In genomic region chr3:187042062-187042745, GRCh38 we compare ENCODE assay signal across 9 cellular contexts.
A peak's percentile ranks its signal among the peaks of the same experiment; 100 is the strongest.
DNase-seq lines count a peak whose midpoint lies in the region; ATAC-seq and TF ChIP-seq lines count a peak whose summit lies in the region.
"Had no signal": no experiment of that assay in that cellular context is flagged by ENCODE, and none has a peak within 500 bp of the region (broad histone marks: within the 10 kb centered on the region; RNA-seq: fewer than 3 reads in every experiment).

No MANE protein-coding gene starts in this region.

- peaks cover 0 to 50% (median 0%) of the 10 kb centered on the region in 11 experiments; a peak in 5 of 22 replicates for H4K20me1 ChIP-seq in BLaER1 treated with 17β-estradiol and CSF1 and Interleukin-3, amounts not matched to agents 10 nM and 100 nM

- peak overlapping the region in 1 of 11 experiments; percentile 2; a peak in 1 of 22 replicates for H3K9ac ChIP-seq in BLaER1 treated with 17β-estradiol and CSF1 and Interleukin-3, amounts not matched to agents 10 nM and 100 nM

- peak; percentile 18 for ATAC-seq in GM18867 (IDR thresholded peaks at IDR 0.05; ENCODE audit: unreplicated experiment)
- ATAC-seq in HG03469 (IDR thresholded peaks at IDR 0.05; ENCODE audit: unreplicated experiment), result peak; percentile 7
- no peak for ATAC-seq in GM18873 (IDR thresholded peaks at IDR 0.05; ENCODE audit: low FRiP score, unreplicated experiment)

- peak overlapping the region; percentile 42 to 84 (median 57) for H3K4me2 ChIP-seq in BLaER1 treated with 17β-estradiol and CSF1 and Interleukin-3, amounts not matched to agents 10 nM and 100 nM

- H3K36me3 ChIP-seq in BLaER1 treated with 17β-estradiol and CSF1 and Interleukin-3, amounts not matched to agents 10 nM and 100 nM, result peaks cover 45 to 99% (median 88%) of the 10 kb centered on the region in 11 experiments

- peaks cover 0 to 6% (median 0%) of the 10 kb centered on the region in 11 experiments; a peak in 4 of 22 replicates for H3K9me3 ChIP-seq in BLaER1 treated with 17β-estradiol and CSF1 and Interleukin-3, amounts not matched to agents 10 nM and 100 nM (replicated peaks in 1 of 11)

- H3K4me1 ChIP-seq in BLaER1 treated with 17β-estradiol and CSF1 and Interleukin-3, amounts not matched to agents 10 nM and 100 nM, result peaks cover 45 to 63% (median 47%) of the 10 kb centered on the region in 10 experiments

- peak overlapping the region in 10 of 11 experiments; percentile 14 to 81 (median 55); a peak in 15 of 22 replicates for H3K27ac ChIP-seq in BLaER1 treated with 17β-estradiol and CSF1 and Interleukin-3, amounts not matched to agents 10 nM and 100 nM
- peak overlapping the region; percentile 20 to 46 for H3K27ac ChIP-seq in coronary artery

- DNase-seq in coronary artery (ENCODE audit: low spot score), result no peak
- DNase-seq in AG08396 (ENCODE audit: low spot score), result no peak
- no peak for DNase-seq in hepatic stellate cell (ENCODE audit: low spot score)
- no peak for DNase-seq in iPS-NIHi11 (ENCODE audit: low spot score)
- DNase-seq: NCI-H1092 treated with DMSO at 0.1 percent for 48 hours had no signal

- H3K27me3 ChIP-seq in BLaER1 treated with 17β-estradiol and CSF1 and Interleukin-3, amounts not matched to agents 10 nM and 100 nM, result no peaks in the 10 kb centered on the region

- no peak overlapping the region for H3K4me3 ChIP-seq in BLaER1 treated with 17β-estradiol and CSF1 and Interleukin-3, amounts not matched to agents 10 nM and 100 nM
- H3K4me3 ChIP-seq in coronary artery, result no peak overlapping the region

- no peak for TF ChIP-seq CTCF in coronary artery (IDR thresholded peaks at IDR 0.05)
